Comparison of ENCODE assay signal across 17 cellular contexts in genomic region chr11:66604161-66604560, GRCh38. TPM values are rescaled to one million over a fixed set of nuclear protein-coding genes. Genes with fewer than 3 reads are reported as not detected.
"Had no signal": no experiment of that assay in that cellular context is flagged by ENCODE, and none has a peak within 500 bp of the region (broad histone marks: within the 10 kb centered on the region; RNA-seq: fewer than 3 reads in every experiment).

No MANE protein-coding gene starts in this region.

- H3K4me1 ChIP-seq: foreskin keratinocyte, upper lobe of right lung had no signal

- H3K9me3 ChIP-seq: sigmoid colon, suprapubic skin, tibial nerve, upper lobe of right lung, vagina had no signal

- FAIRE-seq: endometrium had no signal

- H3K4me3 ChIP-seq: hepatocyte, sigmoid colon, skin epidermis, suprapubic skin, tibial nerve, upper lobe of right lung, vagina had no signal

- H3K27ac ChIP-seq: foreskin keratinocyte, hepatocyte, sigmoid colon, skin epidermis, suprapubic skin, tibial nerve, upper lobe of right lung, vagina had no signal

- ATAC-seq: foreskin keratinocyte; left colon; left ventricle myocardium superior; stimulated activated naive CD8-positive, alpha-beta T cell treated with anti-CD3 and anti-CD28 coated beads, Interleukin-15, Interleukin-2, amounts not matched to agents 100 U/mL and 50 U/mL, for 24 hours; upper lobe of right lung had no signal

- H3K27me3 ChIP-seq: foreskin keratinocyte, hepatocyte, sigmoid colon, suprapubic skin, tibial nerve, upper lobe of right lung, vagina had no signal

- DNase-seq: effector memory CD4-positive, alpha-beta T cell; foreskin keratinocyte; left colon; left ventricle myocardium superior; mesendoderm; naive B cell; occipital lobe; sigmoid colon; stimulated activated CD4-positive, alpha-beta T cell treated with anti-CD3 and anti-CD28 coated beads, Interleukin-12 subunit alpha, Interleukin-12 subunit beta, amount 100 ng/mL, for 4 hours; stimulated activated naive CD8-positive, alpha-beta T cell treated with anti-CD3 and anti-CD28 coated beads, Interleukin-15, Interleukin-2, amounts not matched to agents 100 U/mL and 50 U/mL, for 24 hours; upper lobe of right lung had no signal

RNA-seq across cellular contexts. Expression of gene CCDC87, which starts 11.3 kb away (rescaled TPM):
- polyA plus RNA-seq: hepatocyte had no signal
